In genomic region chr3:149673393-149673792, GRCh38 we compare ENCODE assay signal across 16 cellular contexts.
"Had no signal": no experiment of that assay in that cellular context is flagged by ENCODE, and none has a peak within 500 bp of the region (broad histone marks: within the 10 kb centered on the region; RNA-seq: fewer than 3 reads in every experiment).

No MANE protein-coding gene starts in this region.

- H3K36me3 Mint-ChIP-seq: activated CD4-positive, alpha-beta memory T cell treated with anti-CD3 and anti-CD28 coated beads for 36 hours; activated naive CD8-positive, alpha-beta T cell treated with anti-CD3 and anti-CD28 coated beads, Interleukin-2, amount 10 ng/mL, durations not matched to agents 7 days and 5 days; natural killer cell; stimulated activated memory B cell treated with anti-CD40 and anti-IgM and Interleukin-4, amounts not matched to agents 10 μg/mL and 1 μg/mL and 100 μg/mL, for 72 hours had no signal

- H3K4me1 Mint-ChIP-seq: activated naive CD8-positive, alpha-beta T cell treated with anti-CD3 and anti-CD28 coated beads, Interleukin-2, amount 10 ng/mL, durations not matched to agents 7 days and 5 days; natural killer cell had no signal

- H3K4me3 ChIP-seq: cardiac muscle cell, colonic mucosa, mucosa of descending colon, tibial artery had no signal

- H3K9me3 ChIP-seq: colonic mucosa, mucosa of descending colon, tibial artery had no signal

- H3K36me3 ChIP-seq: cardiac muscle cell, colonic mucosa, tibial artery had no signal

- H3K9me3 Mint-ChIP-seq: activated CD4-positive, alpha-beta memory T cell treated with anti-CD3 and anti-CD28 coated beads for 36 hours; activated naive CD8-positive, alpha-beta T cell treated with anti-CD3 and anti-CD28 coated beads, Interleukin-2, amount 10 ng/mL, durations not matched to agents 7 days and 5 days; natural killer cell; stimulated activated memory B cell treated with anti-CD40 and anti-IgM and Interleukin-4, amounts not matched to agents 10 μg/mL and 1 μg/mL and 100 μg/mL, for 72 hours had no signal

- H3K27me3 Mint-ChIP-seq: activated naive CD8-positive, alpha-beta T cell treated with anti-CD3 and anti-CD28 coated beads, Interleukin-2, amount 10 ng/mL, durations not matched to agents 7 days and 5 days had no signal

- H3K27ac Mint-ChIP-seq: activated CD4-positive, alpha-beta memory T cell treated with anti-CD3 and anti-CD28 coated beads for 36 hours; activated naive CD8-positive, alpha-beta T cell treated with anti-CD3 and anti-CD28 coated beads, Interleukin-2, amount 10 ng/mL, durations not matched to agents 7 days and 5 days; activated T-cell treated with anti-CD3 and anti-CD28 coated beads, Interleukin-2, amount 50 U/mL, for 72 hours; natural killer cell; stimulated activated memory B cell treated with anti-CD40 and anti-IgM and Interleukin-4, amounts not matched to agents 10 μg/mL and 1 μg/mL and 100 μg/mL, for 72 hours had no signal

- DNase-seq: activated CD4-positive, alpha-beta memory T cell treated with anti-CD3 and anti-CD28 coated beads for 36 hours; activated CD4-positive, alpha-beta T cell treated with anti-CD3 and anti-CD28 coated beads for 1 hour; activated CD8-positive, alpha-beta memory T cell treated with anti-CD3 and anti-CD28 coated beads, Interleukin-2, amount 50 U/mL, for 4 hours; activated gamma-delta T cell treated with Interleukin-2 at 50 U/mL for 16 hours; activated naive CD8-positive, alpha-beta T cell treated with anti-CD3 and anti-CD28 coated beads, Interleukin-2, amount 10 ng/mL, durations not matched to agents 7 days and 5 days; activated T-cell treated with anti-CD3 and anti-CD28 coated beads, Interleukin-2, amount 50 U/mL, for 72 hours; aorta; colonic mucosa; mammary epithelial cell; mucosa of descending colon; natural killer cell; right cardiac atrium; tibial artery had no signal

- H3K27me3 ChIP-seq: cardiac muscle cell, colonic mucosa, tibial artery had no signal

- H3K27ac ChIP-seq: cardiac muscle cell, colonic mucosa, tibial artery had no signal

- ATAC-seq: activated T-cell treated with anti-CD3 and anti-CD28 coated beads, Interleukin-2, amount 50 U/mL, for 72 hours; left lobe of liver; mucosa of descending colon; natural killer cell; right cardiac atrium; stimulated activated memory B cell treated with anti-CD40 and anti-IgM and Interleukin-4, amounts not matched to agents 10 μg/mL and 1 μg/mL and 100 μg/mL, for 72 hours had no signal

- H3K4me3 Mint-ChIP-seq: activated CD4-positive, alpha-beta memory T cell treated with anti-CD3 and anti-CD28 coated beads for 36 hours; activated naive CD8-positive, alpha-beta T cell treated with anti-CD3 and anti-CD28 coated beads, Interleukin-2, amount 10 ng/mL, durations not matched to agents 7 days and 5 days; activated T-cell treated with anti-CD3 and anti-CD28 coated beads, Interleukin-2, amount 50 U/mL, for 72 hours; natural killer cell; stimulated activated memory B cell treated with anti-CD40 and anti-IgM and Interleukin-4, amounts not matched to agents 10 μg/mL and 1 μg/mL and 100 μg/mL, for 72 hours had no signal
